22 cellular contexts compared by ENCODE assay signal in genomic region chr10:123640016-123640535, GRCh38. TPM values are rescaled to one million over a fixed set of nuclear protein-coding genes. Genes with fewer than 3 reads are reported as not detected.
DNase-seq lines count a peak whose midpoint lies in the region; ATAC-seq and TF ChIP-seq lines count a peak whose summit lies in the region.
"Had no signal": no experiment of that assay in that cellular context is flagged by ENCODE, and none has a peak within 500 bp of the region (broad histone marks: within the 10 kb centered on the region; RNA-seq: fewer than 3 reads in every experiment).

No MANE protein-coding gene starts in this region.

- H3K36me3 Mint-ChIP-seq in osteocyte (ENCODE audit: unreplicated experiment), result no peaks in the 10 kb centered on the region
- H3K36me3 Mint-ChIP-seq: activated naive CD8-positive, alpha-beta T cell; CD4-positive, CD25-positive, alpha-beta regulatory T cell had no signal

- H3K27me3 Mint-ChIP-seq in osteocyte (ENCODE audit: unreplicated experiment), result no peaks in the 10 kb centered on the region

- DNase-seq in GM03348 (ENCODE audit: low spot score) (peak; percentile 55), RPMI7951 (ENCODE audit: low read depth) (peak; percentile 31), fibroblast of the aortic adventitia (ENCODE audit: low read depth) (peak; percentile 22), osteocyte (ENCODE audit: extremely low spot score, unreplicated experiment) (peak; percentile 42), cerebellum (ENCODE audit: low spot score) (no peak)
- DNase-seq in stimulated activated naive CD8-positive, alpha-beta T cell treated with anti-CD3 and anti-CD28 coated beads, Interleukin-15, Interleukin-2, amounts not matched to agents 100 U/mL and 50 U/mL, for 24 hours, result no peak
- DNase-seq in stimulated activated CD4-positive, alpha-beta T cell treated with anti-CD3 and anti-CD28 coated beads, Interleukin-4, amount 100 ng/mL, for 24 hours, result no peak
- DNase-seq: CD4-positive, CD25-positive, alpha-beta regulatory T cell; cerebellar nuclear complex; effector CD4-positive, alpha-beta T cell; erythroblast; GF-D8; Karpas-422; left colon; NCI-H1930; SK-N-SH; T-helper 2 cell had no signal

- H3K9me3 Mint-ChIP-seq in osteocyte (ENCODE audit: unreplicated experiment), result peaks cover 13% of the 10 kb centered on the region
- H3K9me3 Mint-ChIP-seq: activated T-helper 2 cell treated with anti-CD3 and anti-CD28 coated beads, Interferon-gamma antibody, Interleukin-2, Interleukin-4, amounts not matched to agents 10 μg/mL and 5 μg/mL and 100 μg/mL, durations not matched to agents 14 hours and 24 hours and 36 hours had no signal

- H3K4me3 ChIP-seq in fibroblast of the aortic adventitia (ENCODE audit: low read depth, low read length), result no peak overlapping the region

- no peak overlapping the region for H3K4me3 Mint-ChIP-seq in osteocyte (ENCODE audit: unreplicated experiment)
- H3K4me3 Mint-ChIP-seq: activated naive CD8-positive, alpha-beta T cell; CD4-positive, CD25-positive, alpha-beta regulatory T cell had no signal

- no peak overlapping the region for H3K27ac Mint-ChIP-seq in osteocyte (ENCODE audit: unreplicated experiment)
- H3K27ac Mint-ChIP-seq: activated naive CD8-positive, alpha-beta T cell; activated T-helper 2 cell treated with anti-CD3 and anti-CD28 coated beads, Interferon-gamma antibody, Interleukin-2, Interleukin-4, amounts not matched to agents 10 μg/mL and 5 μg/mL and 100 μg/mL, durations not matched to agents 14 hours and 24 hours and 36 hours had no signal

- ATAC-seq in stimulated activated naive CD8-positive, alpha-beta T cell treated with anti-CD3 and anti-CD28 coated beads, Interleukin-15, Interleukin-2, amounts not matched to agents 100 U/mL and 50 U/mL, for 24 hours, result no peak
- no peak for ATAC-seq in HG02588 (IDR thresholded peaks at IDR 0.05; ENCODE audit: unreplicated experiment)
- ATAC-seq: left colon had no signal

- H3K4me1 Mint-ChIP-seq in osteocyte (ENCODE audit: unreplicated experiment), result no peaks in the 10 kb centered on the region
- H3K4me1 Mint-ChIP-seq: CD4-positive, CD25-positive, alpha-beta regulatory T cell had no signal

- TF ChIP-seq CTCF in fibroblast of the aortic adventitia (IDR thresholded peaks at IDR 0.05; ENCODE audit: insufficient read depth, low read length) (no peak), osteocyte (IDR thresholded peaks at IDR 0.05) (no peak)

RNA-seq across cellular contexts. Expression of gene GPR26, which starts 26.1 kb away (rescaled TPM):
- under 0.01 TPM in 2 replicates for total RNA-seq in RPMI7951 (2014; rRNA removed; shearing (Covaris generic))
- total RNA-seq in fibroblast of the aortic adventitia (ENCODE audit: low replicate concordance) (under 0.01 TPM in 1 of 2 replicates, not detected in the other), osteocyte (not detected in 2 replicates), cerebellum (12.0 TPM)
- total RNA-seq: activated T-helper 2 cell treated with anti-CD3 and anti-CD28 coated beads, Interferon-gamma antibody, Interleukin-2, Interleukin-4, amounts not matched to agents 10 μg/mL and 5 μg/mL and 100 μg/mL, durations not matched to agents 14 hours and 24 hours and 36 hours; CD4-positive, CD25-positive, alpha-beta regulatory T cell; left colon; posterior vena cava; urinary bladder had no signal

Comparison
In these comparisons a context has a peak if more than half of its experiments do, and no peak if none do; other contexts are left out.
1. DNase-seq: peak in GM03348 (single experiment), RPMI7951 (single experiment), fibroblast of the aortic adventitia (single experiment) and osteocyte (single experiment); none in stimulated activated naive CD8-positive, alpha-beta T cell treated with anti-CD3 and anti-CD28 coated beads, Interleukin-15, Interleukin-2, amounts not matched to agents 100 U/mL and 50 U/mL, for 24 hours (single experiment), stimulated activated CD4-positive, alpha-beta T cell treated with anti-CD3 and anti-CD28 coated beads, Interleukin-4, amount 100 ng/mL, for 24 hours (single experiment) and cerebellum (single experiment).
2. RNA of gene GPR26, which starts 26.1 kb away (total RNA-seq): 12.0 TPM in cerebellum (single experiment); under 0.01 TPM in RPMI7951, under 0.01 TPM in fibroblast of the aortic adventitia and not detected in osteocyte; every median in the first group is over 10 times any median in the second.